In genomic region chr1:24157921-24158481, GRCh38 we compare ENCODE assay signal across 11 cellular contexts. TPM values are rescaled to one million over a fixed set of nuclear protein-coding genes. Genes with fewer than 3 reads are reported as not detected.
DNase-seq lines count a peak whose midpoint lies in the region; TF ChIP-seq lines count a peak whose summit lies in the region.
"Had no signal": no experiment of that assay in that cellular context is flagged by ENCODE, and none has a peak within 500 bp of the region (broad histone marks: within the 10 kb centered on the region; RNA-seq: fewer than 3 reads in every experiment).

No MANE protein-coding gene starts in this region.

- DNase-seq in EL (peak; percentile 18), epithelial cell of proximal tubule (ENCODE audit: low read depth) (no peak), neural progenitor cell (ENCODE audit: low spot score) (peak; percentile 16), retina (no peak), NCI-H2227 treated with DMSO at 0.1 percent for 48 hours (lab: John Stamatoyannopoulos, UW) (no peak), HK-2 (ENCODE audit: unreplicated experiment) (no peak)
- DNase-seq in activated T-helper 1 cell treated with anti-CD3 and anti-CD28 coated beads, Interleukin-12 subunit alpha, Interleukin-12 subunit beta, Interleukin-2, Interleukin-4 antibody, amounts not matched to agents 30 ng/mL and 10 ng/mL and 1 ng/mL, durations not matched to agents 14 hours and 24 hours and 36 hours (ENCODE audit: low spot score), result no peak

- H3K9me2 ChIP-seq in Loucy (replicated peaks; ENCODE audit: low read depth, low read length), result no peaks in the 10 kb centered on the region

- H2AFZ ChIP-seq in Loucy (ENCODE audit: low read length), result no peak overlapping the region
- no peak overlapping the region for H2AFZ ChIP-seq in neural progenitor cell (replicated peaks)
- H2AFZ ChIP-seq: parathyroid adenoma had no signal

- H3K27ac ChIP-seq in neural progenitor cell, result no peak overlapping the region
- H3K27ac ChIP-seq: parathyroid adenoma had no signal

- H3K4me2 ChIP-seq in Loucy (ENCODE audit: low read depth, low read length, poor library complexity, severe bottlenecking) (no peak overlapping the region), neural progenitor cell (no peak overlapping the region)

- intact Hi-C loops in activated T-helper 1 cell treated with anti-CD3 and anti-CD28 coated beads, Interleukin-12 subunit alpha, Interleukin-12 subunit beta, Interleukin-2, Interleukin-4 antibody, amounts not matched to agents 30 ng/mL and 10 ng/mL and 1 ng/mL, durations not matched to agents 14 hours and 24 hours and 36 hours (cut with micrococcal nuclease), result no loop called here

- TF ChIP-seq CTCF in Loucy (conservative IDR thresholded peaks at IDR 0.05; ENCODE audit: low read length), result peak; percentile 25; the same call in 1 of the 2 replicates
- peak; percentile 39 for TF ChIP-seq CTCF in epithelial cell of proximal tubule (conservative IDR thresholded peaks at IDR 0.05; ENCODE audit: low read depth, low read length)
- TF ChIP-seq CTCF in neural progenitor cell (IDR thresholded peaks at IDR 0.05), result peak; percentile 27

- H3K9me3 ChIP-seq in Loucy (ENCODE audit: insufficient read depth, low read depth, low read length) (no peaks in the 10 kb centered on the region), neural progenitor cell (ENCODE audit: low read depth) (no peaks in the 10 kb centered on the region)

- H3K36me3 Mint-ChIP-seq in neural progenitor cell, result no peaks in the 10 kb centered on the region
- H3K36me3 Mint-ChIP-seq in activated T-helper 1 cell treated with anti-CD3 and anti-CD28 coated beads, Interleukin-12 subunit alpha, Interleukin-12 subunit beta, Interleukin-2, Interleukin-4 antibody, amounts not matched to agents 30 ng/mL and 10 ng/mL and 1 ng/mL, durations not matched to agents 14 hours and 24 hours and 36 hours (ENCODE audit: low read depth), result no peaks in the 10 kb centered on the region

- H3K27ac Mint-ChIP-seq in neural progenitor cell, result no peak overlapping the region
- no peak overlapping the region for H3K27ac Mint-ChIP-seq in activated T-helper 1 cell treated with anti-CD3 and anti-CD28 coated beads, Interleukin-12 subunit alpha, Interleukin-12 subunit beta, Interleukin-2, Interleukin-4 antibody, amounts not matched to agents 30 ng/mL and 10 ng/mL and 1 ng/mL, durations not matched to agents 14 hours and 24 hours and 36 hours
- H3K27ac Mint-ChIP-seq: activated T-helper 2 cell treated with anti-CD3 and anti-CD28 coated beads, Interferon-gamma antibody, Interleukin-2, Interleukin-4, amounts not matched to agents 10 μg/mL and 5 μg/mL and 100 μg/mL, durations not matched to agents 14 hours and 24 hours and 36 hours had no signal

- peaks cover 5% of the 10 kb centered on the region for H3K27me3 Mint-ChIP-seq in neural progenitor cell (ENCODE audit: insufficient read depth, low read depth)
- no peaks in the 10 kb centered on the region for H3K27me3 Mint-ChIP-seq in activated T-helper 1 cell treated with anti-CD3 and anti-CD28 coated beads, Interleukin-12 subunit alpha, Interleukin-12 subunit beta, Interleukin-2, Interleukin-4 antibody, amounts not matched to agents 30 ng/mL and 10 ng/mL and 1 ng/mL, durations not matched to agents 14 hours and 24 hours and 36 hours (ENCODE audit: insufficient read depth)

- no peak overlapping the region for H3K4me3 Mint-ChIP-seq in neural progenitor cell
- H3K4me3 Mint-ChIP-seq in activated T-helper 1 cell treated with anti-CD3 and anti-CD28 coated beads, Interleukin-12 subunit alpha, Interleukin-12 subunit beta, Interleukin-2, Interleukin-4 antibody, amounts not matched to agents 30 ng/mL and 10 ng/mL and 1 ng/mL, durations not matched to agents 14 hours and 24 hours and 36 hours, result no peak overlapping the region

- peaks cover 5% of the 10 kb centered on the region for H3K4me1 Mint-ChIP-seq in neural progenitor cell
- no peaks in the 10 kb centered on the region for H3K4me1 Mint-ChIP-seq in activated T-helper 1 cell treated with anti-CD3 and anti-CD28 coated beads, Interleukin-12 subunit alpha, Interleukin-12 subunit beta, Interleukin-2, Interleukin-4 antibody, amounts not matched to agents 30 ng/mL and 10 ng/mL and 1 ng/mL, durations not matched to agents 14 hours and 24 hours and 36 hours (ENCODE audit: low read depth)

- H3F3A ChIP-seq in Loucy (ENCODE audit: low read depth) (no peaks in the 10 kb centered on the region), neural progenitor cell (ENCODE audit: low read depth) (peaks cover 9% of the 10 kb centered on the region)

- no peaks in the 10 kb centered on the region for H3K4me1 ChIP-seq in Loucy (ENCODE audit: insufficient read depth, low read length, poor library complexity, severe bottlenecking)
- H3K4me1 ChIP-seq in neural progenitor cell, result peaks cover 8% of the 10 kb centered on the region

- no peak overlapping the region for H3K4me3 ChIP-seq in Loucy (ENCODE audit: low read length, poor library complexity, severe bottlenecking)
- H3K4me3 ChIP-seq in epithelial cell of proximal tubule (ENCODE audit: low read depth, low read length), result no peak overlapping the region
- H3K4me3 ChIP-seq in neural progenitor cell, result no peak overlapping the region

- H3K9me3 Mint-ChIP-seq in neural progenitor cell, result no peaks in the 10 kb centered on the region
- no peaks in the 10 kb centered on the region for H3K9me3 Mint-ChIP-seq in activated T-helper 1 cell treated with anti-CD3 and anti-CD28 coated beads, Interleukin-12 subunit alpha, Interleukin-12 subunit beta, Interleukin-2, Interleukin-4 antibody, amounts not matched to agents 30 ng/mL and 10 ng/mL and 1 ng/mL, durations not matched to agents 14 hours and 24 hours and 36 hours
- H3K9me3 Mint-ChIP-seq: activated T-helper 2 cell treated with anti-CD3 and anti-CD28 coated beads, Interferon-gamma antibody, Interleukin-2, Interleukin-4, amounts not matched to agents 10 μg/mL and 5 μg/mL and 100 μg/mL, durations not matched to agents 14 hours and 24 hours and 36 hours had no signal

- H3K9ac ChIP-seq in Loucy (ENCODE audit: low read depth, low read length, poor library complexity, severe bottlenecking) (no peak overlapping the region), neural progenitor cell (no peak overlapping the region)
- H3K9ac ChIP-seq: parathyroid adenoma had no signal

- no peaks in the 10 kb centered on the region for H3K36me3 ChIP-seq in Loucy (ENCODE audit: insufficient read depth, low read length)
- H3K36me3 ChIP-seq in neural progenitor cell, result no peaks in the 10 kb centered on the region

- no peaks in the 10 kb centered on the region for H4K20me1 ChIP-seq in Loucy (ENCODE audit: insufficient read depth, low read length, poor library complexity, severe bottlenecking)
- no peaks in the 10 kb centered on the region for H4K20me1 ChIP-seq in neural progenitor cell (ENCODE audit: low read depth)

- H3K79me2 ChIP-seq in Loucy (ENCODE audit: insufficient read depth, low read length), result no peaks in the 10 kb centered on the region
- H3K79me2 ChIP-seq in neural progenitor cell (ENCODE audit: low read depth), result no peaks in the 10 kb centered on the region
- H3K79me2 ChIP-seq: parathyroid adenoma had no signal

- H3K27me3 ChIP-seq in Loucy (ENCODE audit: insufficient read depth, low read length, poor library complexity, severe bottlenecking), result no peaks in the 10 kb centered on the region
- H3K27me3 ChIP-seq in neural progenitor cell, result no peaks in the 10 kb centered on the region

RNA-seq across cellular contexts. Expression of gene IL22RA1, which starts 15.1 kb away (rescaled TPM):
- total RNA-seq in epithelial cell of proximal tubule, result 0.07 TPM in 1 of 2 replicates, not detected in the other
- 0.03 TPM in 1 of 2 replicates, not detected in the other for total RNA-seq in neural progenitor cell (ENCODE audit: low replicate concordance)
- total RNA-seq in activated T-helper 1 cell treated with anti-CD3 and anti-CD28 coated beads, Interleukin-12 subunit alpha, Interleukin-12 subunit beta, Interleukin-2, Interleukin-4 antibody, amounts not matched to agents 30 ng/mL and 10 ng/mL and 1 ng/mL, durations not matched to agents 14 hours and 24 hours and 36 hours, result not detected in 2 replicates
- total RNA-seq: activated T-helper 2 cell treated with anti-CD3 and anti-CD28 coated beads, Interferon-gamma antibody, Interleukin-2, Interleukin-4, amounts not matched to agents 10 μg/mL and 5 μg/mL and 100 μg/mL, durations not matched to agents 14 hours and 24 hours and 36 hours; dermis microvascular lymphatic vessel endothelial cell had no signal

RNA-seq across cellular contexts. Expression of gene IFNLR1, which starts 29.1 kb away (rescaled TPM):
- total RNA-seq in epithelial cell of proximal tubule (3.6 and 4.2 TPM in 2 replicates), neural progenitor cell (ENCODE audit: low replicate concordance) (3.0 and 3.3 TPM in 2 replicates)
- total RNA-seq in activated T-helper 1 cell treated with anti-CD3 and anti-CD28 coated beads, Interleukin-12 subunit alpha, Interleukin-12 subunit beta, Interleukin-2, Interleukin-4 antibody, amounts not matched to agents 30 ng/mL and 10 ng/mL and 1 ng/mL, durations not matched to agents 14 hours and 24 hours and 36 hours, result 2.2 and 3.1 TPM in 2 replicates

RNA-seq across cellular contexts. Expression of gene MYOM3, which starts 46.1 kb away (rescaled TPM):
- total RNA-seq in epithelial cell of proximal tubule (1.7 and 2.2 TPM in 2 replicates), neural progenitor cell (ENCODE audit: low replicate concordance) (0.06 TPM in 1 of 2 replicates, not detected in the other)
- total RNA-seq in activated T-helper 1 cell treated with anti-CD3 and anti-CD28 coated beads, Interleukin-12 subunit alpha, Interleukin-12 subunit beta, Interleukin-2, Interleukin-4 antibody, amounts not matched to agents 30 ng/mL and 10 ng/mL and 1 ng/mL, durations not matched to agents 14 hours and 24 hours and 36 hours, result not detected in 2 replicates
- total RNA-seq: activated T-helper 2 cell treated with anti-CD3 and anti-CD28 coated beads, Interferon-gamma antibody, Interleukin-2, Interleukin-4, amounts not matched to agents 10 μg/mL and 5 μg/mL and 100 μg/mL, durations not matched to agents 14 hours and 24 hours and 36 hours had no signal

Comparison
In these comparisons a context has a peak if more than half of its experiments do, and no peak if none do; other contexts are left out.
1. DNase-seq: peak in EL (single experiment) and neural progenitor cell (single experiment); none in epithelial cell of proximal tubule (single experiment), activated T-helper 1 cell treated with anti-CD3 and anti-CD28 coated beads, Interleukin-12 subunit alpha, Interleukin-12 subunit beta, Interleukin-2, Interleukin-4 antibody, amounts not matched to agents 30 ng/mL and 10 ng/mL and 1 ng/mL, durations not matched to agents 14 hours and 24 hours and 36 hours (single experiment), retina (single experiment), NCI-H2227 treated with DMSO at 0.1 percent for 48 hours (single experiment) and HK-2 (single experiment).
2. Peak in every context shown above with its lines, with median percentiles within 50 percentile points of each other: CTCF ChIP-seq.